8 cellular contexts compared by ENCODE assay signal in the genomic region with DNA sequence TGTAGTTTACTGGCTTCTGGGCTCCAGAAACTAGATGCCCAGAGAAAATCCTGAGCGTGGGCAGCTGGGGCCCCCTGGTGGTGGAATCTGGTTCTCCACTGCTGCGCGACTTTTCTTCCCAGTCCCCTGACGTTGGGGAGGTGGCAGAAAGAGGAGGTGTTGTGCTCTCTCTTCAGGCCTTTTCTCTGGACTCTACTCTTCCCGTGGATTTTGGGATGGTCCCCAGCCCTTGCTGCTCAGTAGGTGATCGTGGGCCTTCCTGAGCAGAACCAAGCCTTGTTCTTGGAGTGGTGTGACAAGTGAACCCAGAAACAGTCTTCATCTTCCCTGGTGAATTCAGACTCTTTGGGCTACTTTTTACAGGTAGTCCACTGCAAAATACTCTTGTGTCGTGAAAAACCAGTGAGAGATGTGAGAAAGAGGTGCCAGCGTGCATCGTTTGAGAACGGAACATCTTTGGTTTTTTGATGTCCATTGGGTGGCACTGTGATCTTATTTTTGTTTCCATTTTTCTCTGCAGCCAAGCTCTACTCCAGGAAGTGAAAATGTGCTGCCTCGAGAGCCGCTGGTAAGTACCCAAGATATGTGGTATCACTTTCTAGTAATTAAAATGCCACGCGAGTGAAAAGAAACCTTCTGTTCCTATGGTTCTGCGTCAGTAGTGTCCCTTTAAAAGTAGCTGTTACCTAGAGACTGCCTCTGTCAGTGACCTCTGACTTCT. TPM values are rescaled to one million over a fixed set of nuclear protein-coding genes. Genes with fewer than 3 reads are reported as not detected.
A peak's percentile ranks its signal among the peaks of the same experiment; 100 is the strongest.
DNase-seq lines count a peak whose midpoint lies in the region; ATAC-seq and TF ChIP-seq lines count a peak whose summit lies in the region.

No MANE protein-coding gene starts in this region.

- intact Hi-C loops in activated B cell treated with CpG ODN at 0.5 μM for 24 hours (cut with micrococcal nuclease) = loop anchor here (1.0 kb wide), 9 partner anchors 12 to 466 kb away; a partner anchor contains a TSS
- intact Hi-C loops in left colon (cut with DNase I, micrococcal nuclease) = loop anchor here in 1 of 2 donors (10.0 kb wide), 2 partner anchors 60 to 120 kb away; a partner anchor contains a TSS

- DNase-seq in AG04449 (ENCODE audit: low read depth, low spot score) = no peak
- DNase-seq in NCI-H2196 (lab: John Stamatoyannopoulos, UW; ENCODE audit: unreplicated experiment) = peak; percentile 82
- peak; percentile 70 for DNase-seq in activated B cell treated with CpG ODN at 0.5 μM for 24 hours
- DNase-seq in central memory CD8-positive, alpha-beta T cell (ENCODE audit: low spot score in 2 of 2) = peak; percentile 72 to 75
- DNase-seq in left colon = peak; percentile 55 to 87
- DNase-seq in stimulated activated CD4-positive, alpha-beta T cell treated with anti-CD3 and anti-CD28 coated beads, Interleukin-1b, Interleukin-23, amount 100 ng/mL, for 4 hours (ENCODE audit: low read depth in 2 of 2) = peak; percentile 74 to 78

- ATAC-seq in GM18520 (IDR thresholded peaks at IDR 0.05; ENCODE audit: unreplicated experiment) = peak; percentile 78
- ATAC-seq in HG03066 (IDR thresholded peaks at IDR 0.05; ENCODE audit: low read depth, unreplicated experiment) = peak; percentile 78
- peak; percentile 90 for ATAC-seq in activated B cell treated with CpG ODN at 0.5 μM for 24 hours (ENCODE audit: low read depth)
- ATAC-seq in central memory CD8-positive, alpha-beta T cell (replicated peaks; ENCODE audit: extremely low read depth, poor library complexity, severe bottlenecking) = peak; percentile 87
- peak; percentile 90 for ATAC-seq in left colon

- TF ChIP-seq CTCF in AG04449 (IDR thresholded peaks at IDR 0.05; ENCODE audit: insufficient read depth, low read length, missing control alignments) (peak; percentile 92), activated B cell treated with CpG ODN at 0.5 μM for 24 hours (IDR thresholded peaks at IDR 0.05) (peak; percentile 94)

- H3K36me3 Mint-ChIP-seq in activated B cell treated with CpG ODN at 0.5 μM for 24 hours (ENCODE audit: low read depth) = peaks cover 21% of the 10 kb centered on the region
- H3K36me3 Mint-ChIP-seq in central memory CD8-positive, alpha-beta T cell (ENCODE audit: insufficient read depth) = peaks cover 10% of the 10 kb centered on the region

- H3K9me3 Mint-ChIP-seq in activated B cell treated with CpG ODN at 0.5 μM for 24 hours = no peaks in the 10 kb centered on the region
- H3K9me3 Mint-ChIP-seq in central memory CD8-positive, alpha-beta T cell = no peaks in the 10 kb centered on the region

- H3K4me3 Mint-ChIP-seq in activated B cell treated with CpG ODN at 0.5 μM for 24 hours = peak overlapping the region; percentile 81
- peak overlapping the region; percentile 86 for H3K4me3 Mint-ChIP-seq in central memory CD8-positive, alpha-beta T cell

- H3K4me1 Mint-ChIP-seq in activated B cell treated with CpG ODN at 0.5 μM for 24 hours = peaks cover 21% of the 10 kb centered on the region
- H3K4me1 Mint-ChIP-seq in central memory CD8-positive, alpha-beta T cell = peaks cover 39% of the 10 kb centered on the region

- H3K27ac Mint-ChIP-seq in activated B cell treated with CpG ODN at 0.5 μM for 24 hours = peak overlapping the region; percentile 91
- peak overlapping the region; percentile 74 for H3K27ac Mint-ChIP-seq in central memory CD8-positive, alpha-beta T cell (ENCODE audit: low read depth)

- POLR2A ChIA-PET in AG04449 (lab: Yijun Ruan, JAX) (interaction anchor here (0.6 to 2.0 kb wide), 2 partner anchors 64 to 100 kb away, joined by 4 to 5 read pairs; no protein-coding TSS in a partner anchor), activated B cell treated with CpG ODN at 0.5 μM for 24 hours (lab: Charles Lee) (interaction anchor here (0.6 to 2.3 kb wide), 8 partner anchors 12 to 372 kb away, joined by 3 to 11 read pairs (median 4); a partner anchor contains a TSS)

- peak overlapping the region; percentile 46 for H3K4me3 ChIP-seq in AG04449 (ENCODE audit: low read depth, low read length)

- no peaks in the 10 kb centered on the region for H3K27me3 Mint-ChIP-seq in activated B cell treated with CpG ODN at 0.5 μM for 24 hours
- H3K27me3 Mint-ChIP-seq in central memory CD8-positive, alpha-beta T cell = no peaks in the 10 kb centered on the region

- CTCF ChIA-PET in AG04449 (lab: Yijun Ruan, JAX) (interaction anchor here (0.6 to 15.4 kb wide), 55 partner anchors 10 to 557 kb away, joined by 3 to 332 read pairs (median 4); a partner anchor contains a TSS), activated B cell treated with CpG ODN at 0.5 μM for 24 hours (lab: Charles Lee) (interaction anchor here (0.6 to 4.8 kb wide), 27 partner anchors 8 to 542 kb away, joined by 3 to 57 read pairs (median 4); a partner anchor contains a TSS)

RNA-seq across cellular contexts. Expression of a gene that starts 20.2 kb away (rescaled TPM):
- total RNA-seq in activated B cell treated with CpG ODN at 0.5 μM for 24 hours = 16.3 and 17.8 TPM in 2 replicates
- 10 to 100 TPM; 19.7 to 21.5 TPM for total RNA-seq in left colon

RNA-seq across cellular contexts. Expression of a gene that starts 22.6 kb away (rescaled TPM):
- total RNA-seq in activated B cell treated with CpG ODN at 0.5 μM for 24 hours (34.3 and 39.0 TPM in 2 replicates), left colon (10 to 100 TPM; 22.6 to 26.8 TPM)

RNA-seq across cellular contexts. Expression of a gene that starts 45.1 kb away (rescaled TPM):
- total RNA-seq in activated B cell treated with CpG ODN at 0.5 μM for 24 hours (0.22 and 0.49 TPM in 2 replicates), left colon (under 1 TPM; 0.34 to 0.52 TPM)
